In genomic region chrX:14865201-14865600, GRCh38 we compare ENCODE assay signal across 21 cellular contexts. TPM values are rescaled to one million over a fixed set of nuclear protein-coding genes. Genes with fewer than 3 reads are reported as not detected.
DNase-seq lines count a peak whose midpoint lies in the region; ATAC-seq and TF ChIP-seq lines count a peak whose summit lies in the region.
"Had no signal": no experiment of that assay in that cellular context is flagged by ENCODE, and none has a peak within 500 bp of the region (broad histone marks: within the 10 kb centered on the region; RNA-seq: fewer than 3 reads in every experiment).

No MANE protein-coding gene starts in this region.

- H3K4me1 Mint-ChIP-seq in GM23338 = 0 out of 3 replicates have a peak, but pooled peaks cover 2% of the 10 kb centered on the region
- H3K4me1 Mint-ChIP-seq: endodermal cell had no signal

- peak; percentile 2 for DNase-seq in AG08395 (ENCODE audit: low spot score)
- peak; percentile 13 for DNase-seq in NCI-H226
- DNase-seq in dorsolateral prefrontal cortex = no peak
- DNase-seq in midbrain (lab: John Stamatoyannopoulos, UW) = peak; percentile 43
- DNase-seq in NCI-H2081 (lab: John Stamatoyannopoulos, UW) = no peak
- no peak for DNase-seq in GM23338 (ENCODE audit: low spot score)
- DNase-seq in DMS114 treated with DMSO at 0.1 percent for 48 hours (lab: John Stamatoyannopoulos, UW; ENCODE audit: unreplicated experiment) = no peak
- DNase-seq: activated naive CD4-positive, alpha-beta T cell treated with Interleukin-2 at 50 U/mL for 16 hours; COR-L47; endodermal cell; islet precursor cell; KG1; NCI-H1105; nucleus accumbens; transverse colon had no signal

- H3K4me3 Mint-ChIP-seq in GM23338 = no peak overlapping the region
- H3K4me3 Mint-ChIP-seq: endodermal cell had no signal

- peaks cover 50% of the 10 kb centered on the region for H3K79me2 ChIP-seq in GM23338 (replicated peaks; ENCODE audit: insufficient read depth)

- no peaks in the 10 kb centered on the region for H3K9me2 ChIP-seq in GM23338 (ENCODE audit: insufficient read depth)

- H3K27me3 ChIP-seq in dorsolateral prefrontal cortex (peaks cover 0 to 17% (median 0%) of the 10 kb centered on the region in 45 donors), GM23338 (ENCODE audit: insufficient read depth) (no peaks in the 10 kb centered on the region)
- H3K27me3 ChIP-seq: breast epithelium, transverse colon had no signal

- intact Hi-C loops in dorsolateral prefrontal cortex (cut with DNase I) = no loop called here

- no peak overlapping the region for H3K4me2 ChIP-seq in GM23338
- H3K4me2 ChIP-seq: A549 had no signal

- H3K36me3 Mint-ChIP-seq in GM23338 (ENCODE audit: low read depth) = peaks cover 30% of the 10 kb centered on the region

- no peaks in the 10 kb centered on the region; the same call in 1 of the 2 replicates for H4K20me1 ChIP-seq in GM23338 (replicated peaks; ENCODE audit: insufficient read depth)

- H3K9me3 Mint-ChIP-seq in GM23338 = peaks cover 15% of the 10 kb centered on the region; the same call in 2 of the 3 replicates

- H3K27ac ChIP-seq in dorsolateral prefrontal cortex (peak overlapping the region in 57 of 59 donors; percentile 8 to 92 (median 81)), GM23338 (ENCODE audit: low read depth) (no peak overlapping the region)
- H3K27ac ChIP-seq: A549, breast epithelium, HL-60, RWPE1, skin epidermis, transverse colon had no signal

- no peaks in the 10 kb centered on the region for H3K27me3 Mint-ChIP-seq in GM23338 (ENCODE audit: insufficient read depth, low read depth, poor library complexity)

- no peak for ATAC-seq in GM19328 (IDR thresholded peaks at IDR 0.05; ENCODE audit: unreplicated experiment)
- ATAC-seq in GM23338 = no peak
- ATAC-seq: A549 had no signal

- H3F3A ChIP-seq in GM23338 (replicated peaks; ENCODE audit: low read depth) = no peaks in the 10 kb centered on the region

- no peak overlapping the region for H3K27ac Mint-ChIP-seq in GM23338
- H3K27ac Mint-ChIP-seq: endodermal cell had no signal

- no peak overlapping the region for H2AFZ ChIP-seq in GM23338

- TF ChIP-seq CTCF in dorsolateral prefrontal cortex (IDR thresholded peaks at IDR 0.05 in 54 of 56, conservative IDR thresholded peaks at IDR 0.05 in 2 of 56; ENCODE audit: low read depth in 1 of 56, partially characterized antibody in 56 of 56) (no peak), GM23338 (conservative IDR thresholded peaks at IDR 0.05; ENCODE audit: low read depth in 2 of 2) (no peak)

- H3K4me3 ChIP-seq in dorsolateral prefrontal cortex (peak overlapping the region in 4 of 59 donors; percentile 1 to 20 (median 8)), GM23338 (no peak overlapping the region)
- H3K4me3 ChIP-seq: A549, breast epithelium, skin epidermis, transverse colon had no signal

- H3K4me1 ChIP-seq in GM23338 (ENCODE audit: insufficient read depth) = no peaks in the 10 kb centered on the region
- H3K4me1 ChIP-seq: A549, breast epithelium, transverse colon had no signal

- H3K36me3 ChIP-seq in GM23338 (ENCODE audit: insufficient read depth) = no peaks in the 10 kb centered on the region
- H3K36me3 ChIP-seq: breast epithelium, transverse colon had no signal

TF ChIP-seq in GM23338, 12 proteins besides CTCF, POLR2A, EP300 and RAD21:
- TF ChIP-seq ZNF462 (CRISPR knock-in tag; IDR thresholded peaks at IDR 0.05) (no peak), EZH2 (IDR thresholded peaks at IDR 0.05; ENCODE audit: low read depth, unreplicated experiment) (no peak), POLR2AphosphoS5 (IDR thresholded peaks at IDR 0.05; ENCODE audit: low read depth) (no peak), ZNF114 (CRISPR knock-in tag; IDR thresholded peaks at IDR 0.05) (no peak), NANOG (IDR thresholded peaks at IDR 0.05; ENCODE audit: borderline replicate concordance) (no peak), CREB1 (CRISPR knock-in tag; IDR thresholded peaks at IDR 0.05; ENCODE audit: low read depth) (no peak)
- TF ChIP-seq, protein P1, sequence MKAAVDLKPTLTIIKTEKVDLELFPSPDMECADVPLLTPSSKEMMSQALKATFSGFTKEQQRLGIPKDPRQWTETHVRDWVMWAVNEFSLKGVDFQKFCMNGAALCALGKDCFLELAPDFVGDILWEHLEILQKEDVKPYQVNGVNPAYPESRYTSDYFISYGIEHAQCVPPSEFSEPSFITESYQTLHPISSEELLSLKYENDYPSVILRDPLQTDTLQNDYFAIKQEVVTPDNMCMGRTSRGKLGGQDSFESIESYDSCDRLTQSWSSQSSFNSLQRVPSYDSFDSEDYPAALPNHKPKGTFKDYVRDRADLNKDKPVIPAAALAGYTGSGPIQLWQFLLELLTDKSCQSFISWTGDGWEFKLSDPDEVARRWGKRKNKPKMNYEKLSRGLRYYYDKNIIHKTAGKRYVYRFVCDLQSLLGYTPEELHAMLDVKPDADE (IDR thresholded peaks at IDR 0.05) = no peak

RNA-seq across cellular contexts. Expression of gene FANCB, which starts 7.7 kb away (rescaled TPM):
- 10 to 100 TPM in 25 of 120 experiments, 1 to 10 TPM in 95; 3.9 to 20.7 (median 7.6) TPM for total RNA-seq in dorsolateral prefrontal cortex
- total RNA-seq in GM23338 (2014; rRNA removed; shearing (Covaris generic)) = 8.8 and 16.8 TPM in 2 replicates
- 14.3 and 16.2 TPM in 2 replicates for polyA plus RNA-seq in GM23338 (2016; fragmentation: Nextera tagmentation; extraction: Ambion mirVana)

RNA-seq across cellular contexts. Expression of gene MOSPD2, which starts 8.0 kb away (rescaled TPM):
- total RNA-seq in dorsolateral prefrontal cortex = 10 to 100 TPM; 10.8 to 64.5 (median 23.6) TPM
- 9.5 and 13.9 TPM in 2 replicates for total RNA-seq in GM23338 (2014; rRNA removed; shearing (Covaris generic))
- 7.7 and 8.5 TPM in 2 replicates for polyA plus RNA-seq in GM23338 (2016; fragmentation: Nextera tagmentation; extraction: Ambion mirVana)

Comparison
In these comparisons a context has a peak if more than half of its experiments do, and no peak if none do; other contexts are left out.
1. DNase-seq: peak in AG08395 (single experiment), NCI-H226 (single experiment) and midbrain (single experiment); none in dorsolateral prefrontal cortex (0 of 10), NCI-H2081 (0 of 2), GM23338 (single experiment) and DMS114 treated with DMSO at 0.1 percent for 48 hours (single experiment).